ENCODE assay signal across 8 cellular contexts in genomic region chr17:42798383-42799380, GRCh38. TPM values are rescaled to one million over a fixed set of nuclear protein-coding genes. Genes with fewer than 3 reads are reported as not detected.
DNase-seq lines count a peak whose midpoint lies in the region; ATAC-seq and TF ChIP-seq lines count a peak whose summit lies in the region.

Gene CNTD1, plus strand, starts transcription at chr17:42798861. Its CDS starts 207 bp downstream, at chr17:42799068.
Gene COA3, minus strand, starts transcription at chr17:42798704. Its CDS starts 23 bp downstream, at chr17:42798681.

- peaks cover 2% of the 10 kb centered on the region for H3K9me3 Mint-ChIP-seq in activated CD8-positive, alpha-beta T cell treated with anti-CD3 and anti-CD28 coated beads for 36 hours

- H3K4me3 ChIP-seq in ectodermal cell (ENCODE audit: insufficient read depth, low read depth, low read length) (peak within 1 kb of the TSS; percentile 89), lower lobe of right lung (peak within 1 kb of the TSS; percentile 98)

- 30% methylated on average over 66 of the region's 66 CpGs for WGBS in ectodermal cell, 2 experiments

- peak within 1 kb of the TSS; percentile 78 for H3K27ac Mint-ChIP-seq in activated CD8-positive, alpha-beta T cell treated with anti-CD3 and anti-CD28 coated beads for 36 hours

- intact Hi-C loops in activated CD8-positive, alpha-beta T cell treated with anti-CD3 and anti-CD28 coated beads for 36 hours (cut with micrococcal nuclease) = no loop called here
- intact Hi-C loops in lower lobe of right lung (cut with DNase I) = no loop called here

- H3K27ac ChIP-seq in 22Rv1 (peak within 1 kb of the TSS; percentile 93), ectodermal cell (ENCODE audit: insufficient read depth, low read depth, low read length, poor library complexity, severe bottlenecking) (no peak within 1 kb of the TSS), lower lobe of right lung (peak within 1 kb of the TSS; percentile 83)

- CTCF ChIA-PET in activated CD8-positive, alpha-beta T cell treated with anti-CD3 and anti-CD28 coated beads for 36 hours (lab: Charles Lee) = interaction anchor here (1.0 to 2.3 kb wide), 5 partner anchors 20 to 38 kb away, joined by 3 to 11 read pairs (median 4); partner anchors contain the start of gene VPS25

- H3K4me1 Mint-ChIP-seq in activated CD8-positive, alpha-beta T cell treated with anti-CD3 and anti-CD28 coated beads for 36 hours (ENCODE audit: low read depth) = peaks cover 16% of the 10 kb centered on the region

- peak; percentile 90 for DNase-seq in NCI-H69 (lab: John Stamatoyannopoulos, UW)
- peak; percentile 91 for DNase-seq in activated CD8-positive, alpha-beta T cell treated with anti-CD3 and anti-CD28 coated beads for 36 hours
- peak; percentile 93 for DNase-seq in lower lobe of right lung
- peak; percentile 78 to 81 for DNase-seq in stimulated activated CD4-positive, alpha-beta T cell treated with anti-CD3 and anti-CD28 coated beads, Interleukin-4, amount 100 ng/mL, for 48 hours (ENCODE audit: low read depth in 2 of 2)

- H3K36me3 Mint-ChIP-seq in activated CD8-positive, alpha-beta T cell treated with anti-CD3 and anti-CD28 coated beads for 36 hours (ENCODE audit: low read depth) = peaks cover 10% of the 10 kb centered on the region

- no peaks in the 10 kb centered on the region for H3K9me3 ChIP-seq in ectodermal cell (ENCODE audit: control insufficient read depth, low read length)
- no peaks in the 10 kb centered on the region for H3K9me3 ChIP-seq in lower lobe of right lung

- POLR2A ChIA-PET in activated CD8-positive, alpha-beta T cell treated with anti-CD3 and anti-CD28 coated beads for 36 hours (lab: Charles Lee) = interaction anchor here (0.6 to 1.8 kb wide), 7 partner anchors 15 to 1079 kb away, joined by 3 to 4 read pairs (median 3); partner anchors contain the start of gene AARSD1

- H3K4me1 ChIP-seq in ectodermal cell (ENCODE audit: control insufficient read depth, insufficient read depth, low read length) (peaks cover 6% of the 10 kb centered on the region), lower lobe of right lung (peaks cover 20% of the 10 kb centered on the region)

- no peaks in the 10 kb centered on the region for H3K27me3 Mint-ChIP-seq in activated CD8-positive, alpha-beta T cell treated with anti-CD3 and anti-CD28 coated beads for 36 hours

- no peaks in the 10 kb centered on the region for H3K36me3 ChIP-seq in ectodermal cell (ENCODE audit: control insufficient read depth, insufficient read depth, low read length)
- peaks cover 6% of the 10 kb centered on the region for H3K36me3 ChIP-seq in lower lobe of right lung

- TF ChIP-seq CTCF in 22Rv1 (IDR thresholded peaks at IDR 0.05) = no peak
- TF ChIP-seq CTCF in activated CD8-positive, alpha-beta T cell treated with anti-CD3 and anti-CD28 coated beads for 36 hours (IDR thresholded peaks at IDR 0.05) = no peak
- TF ChIP-seq CTCF in lower lobe of right lung (IDR thresholded peaks at IDR 0.05) = no peak

- ATAC-seq in GM18502 (IDR thresholded peaks at IDR 0.05; ENCODE audit: poor library complexity, unreplicated experiment) = peak; percentile 74
- peak; percentile 66 for ATAC-seq in HG03342 (IDR thresholded peaks at IDR 0.05; ENCODE audit: unreplicated experiment)
- ATAC-seq in activated CD8-positive, alpha-beta T cell treated with anti-CD3 and anti-CD28 coated beads for 36 hours = peak; percentile 100
- ATAC-seq in lower lobe of right lung = peak; percentile 96 to 98

- H3K27me3 ChIP-seq in ectodermal cell (ENCODE audit: control insufficient read depth, insufficient read depth, low read length, poor library complexity, severe bottlenecking) (peaks cover 13% of the 10 kb centered on the region), lower lobe of right lung (ENCODE audit: low read depth) (no peaks in the 10 kb centered on the region)

- peak within 1 kb of the TSS; percentile 92 for H3K4me3 Mint-ChIP-seq in activated CD8-positive, alpha-beta T cell treated with anti-CD3 and anti-CD28 coated beads for 36 hours

RNA-seq across cellular contexts. Expression of gene CNTD1, which starts in this region (rescaled TPM):
- total RNA-seq in activated CD8-positive, alpha-beta T cell treated with anti-CD3 and anti-CD28 coated beads for 36 hours = under 1 TPM in 1 of 2 experiments, not detected in 1; 0.23 TPM
- not detected for polyA plus RNA-seq in ectodermal cell (2013, experiment 1 of 4)
- polyA plus RNA-seq in ectodermal cell (2013, experiment 2 of 4) = 0.59 TPM
- not detected for polyA plus RNA-seq in ectodermal cell (2013, experiment 3 of 4)
- polyA plus RNA-seq in ectodermal cell (2013, experiment 4 of 4) = 0.49 TPM
- total RNA-seq in lower lobe of right lung = 1.6 TPM

RNA-seq across cellular contexts. Expression of gene COA3, which starts in this region (rescaled TPM):
- total RNA-seq in activated CD8-positive, alpha-beta T cell treated with anti-CD3 and anti-CD28 coated beads for 36 hours = 10 to 100 TPM; 24.9 to 27.9 TPM
- polyA plus RNA-seq in ectodermal cell (2013, experiment 1 of 4) = 73.9 TPM
- 70.0 TPM for polyA plus RNA-seq in ectodermal cell (2013, experiment 2 of 4)
- 66.2 TPM for polyA plus RNA-seq in ectodermal cell (2013, experiment 3 of 4)
- 73.9 TPM for polyA plus RNA-seq in ectodermal cell (2013, experiment 4 of 4)
- total RNA-seq in lower lobe of right lung = 54.5 TPM
